20 cellular contexts compared by ENCODE assay signal in the genomic region with DNA sequence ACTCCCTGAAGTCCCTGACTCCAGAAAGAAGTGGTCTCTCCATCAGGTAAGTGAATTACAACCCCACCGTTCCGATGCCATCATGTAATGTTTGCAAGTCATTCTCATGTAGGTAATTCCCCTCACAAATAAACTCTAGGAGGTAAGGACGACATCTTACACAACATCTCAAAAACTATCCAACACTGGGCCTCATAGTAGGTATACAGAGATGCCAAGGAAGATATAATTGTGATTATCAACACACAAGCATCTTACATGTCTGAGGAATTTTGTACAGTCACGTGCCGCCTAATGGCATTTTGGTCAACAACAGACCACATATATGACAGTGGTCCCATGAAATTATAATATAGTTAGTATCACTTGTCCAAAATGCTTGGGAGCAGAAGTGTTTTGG. TPM values are rescaled to one million over a fixed set of nuclear protein-coding genes. Genes with fewer than 3 reads are reported as not detected.
DNase-seq lines count a peak whose midpoint lies in the region; ATAC-seq, FAIRE-seq and TF ChIP-seq lines count a peak whose summit lies in the region.
"Had no signal": no experiment of that assay in that cellular context is flagged by ENCODE, and none has a peak within 500 bp of the region (broad histone marks: within the 10 kb centered on the region; RNA-seq: fewer than 3 reads in every experiment).

No MANE protein-coding gene starts in this region.

- BruUV-seq in Calu3 (replicated peaks; lab: Mats Ljungman, UMichigan), result no TSS peak

- peaks cover 16% of the 10 kb centered on the region for H3K4me1 Mint-ChIP-seq in Calu3 (ENCODE audit: low read depth, unreplicated experiment)
- no peaks in the 10 kb centered on the region for H3K4me1 Mint-ChIP-seq in WTC11
- peaks cover 17% of the 10 kb centered on the region for H3K4me1 Mint-ChIP-seq in nephron progenitor cell
- H3K4me1 Mint-ChIP-seq: B cell had no signal

- DNase-seq in Calu3 (no peak), WTC11 (ENCODE audit: low spot score) (no peak), nephron progenitor cell (no peak), NCI-H2196 (lab: John Stamatoyannopoulos, UW; ENCODE audit: unreplicated experiment) (no peak), frontal cortex (ENCODE audit: low spot score in 2 of 2) (no peak)
- DNase-seq: Caco-2; CD4-positive, CD25-positive, alpha-beta regulatory T cell; CD8-positive, alpha-beta T cell; DMS 273 treated with DMSO at 0.1 percent for 48 hours; DMS79; EL; GDM1; GOT3; HCEC 1CT had no signal

- POLR2A ChIA-PET in WTC11 (lab: Charles Lee), result no interaction called here

- no peak overlapping the region for H3K4me3 Mint-ChIP-seq in Calu3 (ENCODE audit: low read depth, unreplicated experiment)
- no peak overlapping the region for H3K4me3 Mint-ChIP-seq in WTC11
- no peak overlapping the region for H3K4me3 Mint-ChIP-seq in nephron progenitor cell
- H3K4me3 Mint-ChIP-seq: B cell; CD8-positive, alpha-beta T cell had no signal

- no peak for ATAC-seq in WTC11
- ATAC-seq in GM18907 (IDR thresholded peaks at IDR 0.05; ENCODE audit: unreplicated experiment), result no peak
- ATAC-seq: CD8-positive, alpha-beta T cell; GM12878 had no signal

- H3K27me3 Mint-ChIP-seq in Calu3 (ENCODE audit: unreplicated experiment), result no peaks in the 10 kb centered on the region
- H3K27me3 Mint-ChIP-seq in WTC11 (ENCODE audit: low read depth), result no peaks in the 10 kb centered on the region
- H3K27me3 Mint-ChIP-seq in nephron progenitor cell (ENCODE audit: low read depth, poor library complexity), result no peaks in the 10 kb centered on the region
- H3K27me3 Mint-ChIP-seq: B cell; CD4-positive, CD25-positive, alpha-beta regulatory T cell had no signal

- CTCF ChIA-PET in Calu3 (lab: Charles Lee), result no interaction called here
- CTCF ChIA-PET in WTC11 (lab: Charles Lee), result no interaction called here

- H3K36me3 Mint-ChIP-seq in Calu3 (ENCODE audit: insufficient read depth, unreplicated experiment) (peaks cover 49% of the 10 kb centered on the region), WTC11 (peaks cover 30% of the 10 kb centered on the region), nephron progenitor cell (ENCODE audit: low read depth) (peaks cover 46% of the 10 kb centered on the region)

- peak overlapping the region; percentile 47 for H3K27ac Mint-ChIP-seq in Calu3 (ENCODE audit: unreplicated experiment)
- peak overlapping the region; percentile 12; the same call in 1 of the 2 replicates for H3K27ac Mint-ChIP-seq in WTC11
- H3K27ac Mint-ChIP-seq in nephron progenitor cell, result peak overlapping the region; percentile 73
- H3K27ac Mint-ChIP-seq: B cell; CD4-positive, CD25-positive, alpha-beta regulatory T cell; CD8-positive, alpha-beta T cell had no signal

- no peak for TF ChIP-seq CTCF in Calu3 (IDR thresholded peaks at IDR 0.05; ENCODE audit: unreplicated experiment)
- TF ChIP-seq CTCF in WTC11 (IDR thresholded peaks at IDR 0.05), result no peak
- TF ChIP-seq CTCF in nephron progenitor cell (IDR thresholded peaks at IDR 0.05), result no peak

- FAIRE-seq in frontal cortex (lab: Jason Lieb, UNC), result no peak
- FAIRE-seq: A204.1, D721Med, GM12878, H54 had no signal

- intact Hi-C loops in Calu3 (cut with micrococcal nuclease; ENCODE audit: unreplicated experiment), result no loop called here

- H3K9me3 Mint-ChIP-seq in Calu3 (ENCODE audit: low read depth, unreplicated experiment) (no peaks in the 10 kb centered on the region), WTC11 (no peaks in the 10 kb centered on the region), nephron progenitor cell (no peaks in the 10 kb centered on the region)
- H3K9me3 Mint-ChIP-seq: CD4-positive, CD25-positive, alpha-beta regulatory T cell; CD8-positive, alpha-beta T cell had no signal

TF ChIP-seq in WTC11, 78 proteins besides CTCF, POLR2A, EP300 and RAD21:
- TF ChIP-seq ZNF671 (CRISPR knock-in tag; IDR thresholded peaks at IDR 0.05), result no peak
- TF ChIP-seq, protein P1, sequence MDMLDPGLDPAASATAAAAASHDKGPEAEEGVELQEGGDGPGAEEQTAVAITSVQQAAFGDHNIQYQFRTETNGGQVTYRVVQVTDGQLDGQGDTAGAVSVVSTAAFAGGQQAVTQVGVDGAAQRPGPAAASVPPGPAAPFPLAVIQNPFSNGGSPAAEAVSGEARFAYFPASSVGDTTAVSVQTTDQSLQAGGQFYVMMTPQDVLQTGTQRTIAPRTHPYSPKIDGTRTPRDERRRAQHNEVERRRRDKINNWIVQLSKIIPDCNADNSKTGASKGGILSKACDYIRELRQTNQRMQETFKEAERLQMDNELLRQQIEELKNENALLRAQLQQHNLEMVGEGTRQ (CRISPR knock-in tag; IDR thresholded peaks at IDR 0.05), result no peak
- TF ChIP-seq, protein P2, sequence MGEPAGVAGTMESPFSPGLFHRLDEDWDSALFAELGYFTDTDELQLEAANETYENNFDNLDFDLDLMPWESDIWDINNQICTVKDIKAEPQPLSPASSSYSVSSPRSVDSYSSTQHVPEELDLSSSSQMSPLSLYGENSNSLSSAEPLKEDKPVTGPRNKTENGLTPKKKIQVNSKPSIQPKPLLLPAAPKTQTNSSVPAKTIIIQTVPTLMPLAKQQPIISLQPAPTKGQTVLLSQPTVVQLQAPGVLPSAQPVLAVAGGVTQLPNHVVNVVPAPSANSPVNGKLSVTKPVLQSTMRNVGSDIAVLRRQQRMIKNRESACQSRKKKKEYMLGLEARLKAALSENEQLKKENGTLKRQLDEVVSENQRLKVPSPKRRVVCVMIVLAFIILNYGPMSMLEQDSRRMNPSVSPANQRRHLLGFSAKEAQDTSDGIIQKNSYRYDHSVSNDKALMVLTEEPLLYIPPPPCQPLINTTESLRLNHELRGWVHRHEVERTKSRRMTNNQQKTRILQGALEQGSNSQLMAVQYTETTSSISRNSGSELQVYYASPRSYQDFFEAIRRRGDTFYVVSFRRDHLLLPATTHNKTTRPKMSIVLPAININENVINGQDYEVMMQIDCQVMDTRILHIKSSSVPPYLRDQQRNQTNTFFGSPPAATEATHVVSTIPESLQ (CRISPR knock-in tag; IDR thresholded peaks at IDR 0.05), result no peak
- no peak for TF ChIP-seq NR2C2 (CRISPR knock-in tag; IDR thresholded peaks at IDR 0.05)
- TF ChIP-seq RORB (CRISPR knock-in tag; IDR thresholded peaks at IDR 0.05), result no peak

RNA-seq across cellular contexts. Expression of a gene that starts 7.4 kb away (rescaled TPM):
- total RNA-seq in Calu3 (2022) (85.2 and 109 TPM in 2 replicates), WTC11 (2021) (95.9 to 97.1 TPM (median 96.4 TPM) in 3 replicates), frontal cortex (31.0 TPM)

RNA-seq across cellular contexts. Expression of a gene that starts 11.8 kb away (rescaled TPM):
- total RNA-seq in Calu3 (2022) (2.2 TPM in 1 of 2 replicates, not detected in the other), WTC11 (2021) (1.1 to 1.3 TPM (median 1.2 TPM) in 3 replicates), frontal cortex (0.41 TPM)
- total RNA-seq: B cell; CD4-positive, CD25-positive, alpha-beta regulatory T cell; GM12878 had no signal

RNA-seq across cellular contexts. Expression of a gene that starts 53.2 kb away (rescaled TPM):
- total RNA-seq in Calu3 (2022) (61.3 and 64.3 TPM in 2 replicates), WTC11 (2021) (36.0 to 43.1 TPM (median 37.2 TPM) in 3 replicates), frontal cortex (86.0 TPM)

Comparison
In these comparisons a context has a peak if more than half of its experiments do, and no peak if none do; other contexts are left out.
1. H3K27ac Mint-ChIP-seq: peak in every context shown above with its lines; median percentile 73 in nephron progenitor cell; 47 in Calu3; 12 in WTC11.